In genomic region chr12:71693651-71694050, GRCh38 we compare ENCODE assay signal across 7 cellular contexts. TPM values are rescaled to one million over a fixed set of nuclear protein-coding genes. Genes with fewer than 3 reads are reported as not detected.
DNase-seq lines count a peak whose midpoint lies in the region; ATAC-seq and TF ChIP-seq lines count a peak whose summit lies in the region.
"Not testable (repeated sequence)": the region's sequence is repeated elsewhere in the genome, so short reads cannot be mapped to it uniquely, and the experiment has no call there.

No MANE protein-coding gene starts in this region.

- CTCF ChIA-PET in MCF 10A (lab: Yijun Ruan, JAX), result interaction anchor here (0.6 to 2.0 kb wide), 2 partner anchors 48 to 54 kb away, joined by 5 to 15 read pairs; no protein-coding TSS in a partner anchor

- TF ChIP-seq CTCF in MCF 10A (IDR thresholded peaks at IDR 0.05; ENCODE audit: unreplicated experiment), result not testable (repeated sequence)

- ATAC-seq in GM18861 (IDR thresholded peaks at IDR 0.05; ENCODE audit: unreplicated experiment), result peak; percentile 6
- peak; percentile 5 for ATAC-seq in GM21381 (IDR thresholded peaks at IDR 0.05; ENCODE audit: unreplicated experiment)
- ATAC-seq in HG02678 (IDR thresholded peaks at IDR 0.05; ENCODE audit: unreplicated experiment), result peak; percentile 9
- ATAC-seq in HG03135 (IDR thresholded peaks at IDR 0.05; ENCODE audit: unreplicated experiment), result peak; percentile 7
- not testable (repeated sequence) for ATAC-seq in natural killer cell treated with Interleukin-12 subunit alpha and Interleukin-12 subunit beta and Interleukin-15 and Interleukin-18, amount 100 ng/mL, for 72 hours

- H3K9me3 Mint-ChIP-seq in MCF 10A (ENCODE audit: unreplicated experiment); natural killer cell treated with Interleukin-12 subunit alpha and Interleukin-12 subunit beta and Interleukin-15 and Interleukin-18, amount 100 ng/mL, for 72 hours: not testable (repeated sequence)

- POLR2A ChIA-PET in MCF 10A (lab: Yijun Ruan, JAX), result interaction anchor here (0.7 to 4.6 kb wide), 5 partner anchors 10 to 30 kb away, joined by 3 to 26 read pairs (median 5); partner anchors contain the start of genes THAP2 and ZFC3H1

- intact Hi-C loops in MCF 10A (cut with micrococcal nuclease), result not testable (repeated sequence)

- DNase-seq in NAMALWA (ENCODE audit: low spot score), result peak; percentile 65
- not testable (repeated sequence) for DNase-seq in MCF 10A (ENCODE audit: unreplicated experiment); natural killer cell treated with Interleukin-12 subunit alpha and Interleukin-12 subunit beta and Interleukin-15 and Interleukin-18, amount 100 ng/mL, for 72 hours (ENCODE audit: low spot score)

- peaks cover 25% of the 10 kb centered on the region for H3K4me1 Mint-ChIP-seq in MCF 10A (ENCODE audit: insufficient read depth, unreplicated experiment)
- peaks cover 14% of the 10 kb centered on the region in 2 donors for H3K4me1 Mint-ChIP-seq in natural killer cell treated with Interleukin-12 subunit alpha and Interleukin-12 subunit beta and Interleukin-15 and Interleukin-18, amount 100 ng/mL, for 72 hours (ENCODE audit: low read depth in 2 of 2)

- not testable (repeated sequence) for H3K4me3 Mint-ChIP-seq in MCF 10A (ENCODE audit: unreplicated experiment); natural killer cell treated with Interleukin-12 subunit alpha and Interleukin-12 subunit beta and Interleukin-15 and Interleukin-18, amount 100 ng/mL, for 72 hours

- H3K36me3 Mint-ChIP-seq in MCF 10A (ENCODE audit: insufficient read depth, unreplicated experiment); natural killer cell treated with Interleukin-12 subunit alpha and Interleukin-12 subunit beta and Interleukin-15 and Interleukin-18, amount 100 ng/mL, for 72 hours: not testable (repeated sequence)

- H3K27me3 Mint-ChIP-seq in MCF 10A (ENCODE audit: insufficient read depth, unreplicated experiment); natural killer cell treated with Interleukin-12 subunit alpha and Interleukin-12 subunit beta and Interleukin-15 and Interleukin-18, amount 100 ng/mL, for 72 hours: not testable (repeated sequence)

- BruUV-seq in MCF 10A (replicated peaks; lab: Mats Ljungman, UMichigan), result not testable (repeated sequence)

- H3K27ac Mint-ChIP-seq in MCF 10A (ENCODE audit: low read depth, unreplicated experiment), result peak overlapping the region; percentile 79
- H3K27ac Mint-ChIP-seq in natural killer cell treated with Interleukin-12 subunit alpha and Interleukin-12 subunit beta and Interleukin-15 and Interleukin-18, amount 100 ng/mL, for 72 hours, result peak overlapping the region; percentile 8 to 14

RNA-seq across cellular contexts. Expression of gene TMEM19, which starts 7.8 kb away (rescaled TPM):
- total RNA-seq in MCF 10A (2022), result 7.2 and 7.3 TPM in 2 replicates
- total RNA-seq in natural killer cell treated with Interleukin-12 subunit alpha and Interleukin-12 subunit beta and Interleukin-15 and Interleukin-18, amount 100 ng/mL, for 72 hours, result 10 to 100 TPM; 13.4 to 24.8 TPM

RNA-seq across cellular contexts. Expression of gene THAP2, which starts 29.6 kb away (rescaled TPM):
- total RNA-seq in MCF 10A (2022), result 12.6 and 13.0 TPM in 2 replicates
- total RNA-seq in natural killer cell treated with Interleukin-12 subunit alpha and Interleukin-12 subunit beta and Interleukin-15 and Interleukin-18, amount 100 ng/mL, for 72 hours, result 1 to 10 TPM; 5.2 to 9.2 TPM

RNA-seq across cellular contexts. Expression of gene ZFC3H1, which starts 30.0 kb away (rescaled TPM):
- 55.3 and 55.8 TPM in 2 replicates for total RNA-seq in MCF 10A (2022)
- 100 to 1,000 TPM in 1 of 2 donors, 10 to 100 TPM in 1; 71.1 to 104 TPM for total RNA-seq in natural killer cell treated with Interleukin-12 subunit alpha and Interleukin-12 subunit beta and Interleukin-15 and Interleukin-18, amount 100 ng/mL, for 72 hours
